22 cellular contexts compared by ENCODE assay signal in genomic region chr1:114035304-114035700, GRCh38. TPM values are rescaled to one million over a fixed set of nuclear protein-coding genes. Genes with fewer than 3 reads are reported as not detected.
"Had no signal": no experiment of that assay in that cellular context is flagged by ENCODE, and none has a peak within 500 bp of the region (broad histone marks: within the 10 kb centered on the region; RNA-seq: fewer than 3 reads in every experiment).

No MANE protein-coding gene starts in this region.

- H3K36me3 Mint-ChIP-seq: naive thymus-derived CD8-positive, alpha-beta T cell; stimulated activated naive B cell treated with anti-CD40 and anti-IgM and Interleukin-4, amounts not matched to agents 10 μg/mL and 1 μg/mL and 100 μg/mL, for 72 hours had no signal

- H3K27me3 Mint-ChIP-seq: naive thymus-derived CD8-positive, alpha-beta T cell had no signal

- ATAC-seq: gastrocnemius medialis; heart right ventricle; left lobe of liver; mucosa of descending colon; naive thymus-derived CD8-positive, alpha-beta T cell; sciatic nerve; stimulated activated naive B cell treated with anti-CD40 and anti-IgM and Interleukin-4, amounts not matched to agents 10 μg/mL and 1 μg/mL and 100 μg/mL, for 72 hours had no signal

- H3K27me3 ChIP-seq: esophagus muscularis mucosa, gastrocnemius medialis, spleen, stomach had no signal

- H3K27ac ChIP-seq: epithelial cell of prostate, esophagus muscularis mucosa, gastrocnemius medialis, heart right ventricle, spleen, stomach had no signal

- H3K27ac Mint-ChIP-seq: naive thymus-derived CD8-positive, alpha-beta T cell; stimulated activated naive B cell treated with anti-CD40 and anti-IgM and Interleukin-4, amounts not matched to agents 10 μg/mL and 1 μg/mL and 100 μg/mL, for 72 hours had no signal

- H3K4me3 ChIP-seq: esophagus muscularis mucosa, gastrocnemius medialis, heart right ventricle, mucosa of descending colon, spleen, stomach had no signal

- DNase-seq: effector memory CD4-positive, alpha-beta T cell; gastrocnemius medialis; heart right ventricle; hypothalamus; islet precursor cell; mammary epithelial cell; mucosa of descending colon; naive thymus-derived CD8-positive, alpha-beta T cell; posterior cingulate gyrus; spleen; stimulated activated CD4-positive, alpha-beta T cell treated with anti-CD3 and anti-CD28 coated beads, Interleukin-15, amount 100 ng/mL, for 24 hours; stimulated activated CD4-positive, alpha-beta T cell treated with anti-CD3 and anti-CD28 coated beads, Interleukin-1b, Interleukin-23, amount 100 ng/mL, for 48 hours; stimulated activated CD4-positive, alpha-beta T cell treated with anti-CD3 and anti-CD28 coated beads, Interleukin-4, amount 100 ng/mL, for 4 hours; stimulated activated naive B cell treated with anti-CD40 and anti-IgM and Interleukin-4, amounts not matched to agents 10 μg/mL and 1 μg/mL and 100 μg/mL, for 72 hours; stomach; substantia nigra; trophoblast cell had no signal

- H3K4me1 Mint-ChIP-seq: naive thymus-derived CD8-positive, alpha-beta T cell; stimulated activated naive B cell treated with anti-CD40 and anti-IgM and Interleukin-4, amounts not matched to agents 10 μg/mL and 1 μg/mL and 100 μg/mL, for 72 hours had no signal

- H3K4me1 ChIP-seq: spleen had no signal

- H3K9me3 ChIP-seq: esophagus muscularis mucosa, gastrocnemius medialis, heart right ventricle, mucosa of descending colon, spleen, stomach had no signal

- H3K36me3 ChIP-seq: esophagus muscularis mucosa, gastrocnemius medialis, heart right ventricle, spleen, stomach had no signal

- H3K4me3 Mint-ChIP-seq: naive thymus-derived CD8-positive, alpha-beta T cell; stimulated activated naive B cell treated with anti-CD40 and anti-IgM and Interleukin-4, amounts not matched to agents 10 μg/mL and 1 μg/mL and 100 μg/mL, for 72 hours had no signal

- H3K9me3 Mint-ChIP-seq: naive thymus-derived CD8-positive, alpha-beta T cell; stimulated activated naive B cell treated with anti-CD40 and anti-IgM and Interleukin-4, amounts not matched to agents 10 μg/mL and 1 μg/mL and 100 μg/mL, for 72 hours had no signal

RNA-seq across cellular contexts. Expression of gene OLFML3, which starts 56.0 kb away (rescaled TPM):
- polyA plus RNA-seq: naive thymus-derived CD8-positive, alpha-beta T cell; neural cell had no signal
